1 cellular context compared by ENCODE assay signal in the genomic region with DNA sequence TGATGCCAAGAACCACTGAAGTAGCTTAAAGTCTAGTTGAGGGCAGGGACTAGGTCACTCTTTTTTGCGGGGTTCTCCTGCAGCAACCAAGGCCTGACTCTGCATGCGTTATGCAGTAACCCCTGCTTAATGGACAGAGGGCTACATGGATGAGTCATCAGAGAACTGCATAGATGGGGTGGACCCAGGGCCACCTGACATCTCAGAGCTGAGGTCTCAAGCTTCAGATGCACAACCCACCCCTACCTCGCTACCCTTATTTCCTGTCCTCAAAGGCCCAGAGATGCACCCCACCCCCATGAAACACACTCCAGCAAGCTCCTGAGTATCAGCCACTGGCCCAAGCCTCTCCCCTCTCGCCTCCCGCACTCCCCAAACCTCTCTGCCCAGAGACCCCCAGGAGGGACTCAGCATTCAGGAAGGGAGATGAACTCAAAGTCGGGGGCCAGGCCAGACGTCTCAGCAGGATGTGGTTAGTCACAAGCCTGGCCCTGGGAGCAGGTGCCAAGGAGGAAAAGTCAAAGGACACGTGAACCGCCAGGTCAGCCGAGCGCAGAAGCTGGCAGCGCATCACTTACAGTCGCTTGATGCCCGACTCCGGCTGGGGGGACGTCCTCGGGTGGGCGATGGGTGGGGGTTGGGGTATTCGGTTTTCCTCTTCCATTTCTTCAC.
TF ChIP-seq lines count a peak whose summit lies in the region.

No MANE protein-coding gene starts in this region.

TF ChIP-seq in HCT116, 20 proteins besides CTCF, POLR2A, EP300 and RAD21:
- no peak for TF ChIP-seq EZH2 (IDR thresholded peaks at IDR 0.05)
- TF ChIP-seq TCF7L2 (IDR thresholded peaks at IDR 0.05; ENCODE audit: borderline replicate concordance, extremely low read depth, insufficient read depth, insufficient read length), result no peak
- TF ChIP-seq EZH2phosphoT487 (IDR thresholded peaks at IDR 0.05; ENCODE audit: borderline replicate concordance), result no peak
- TF ChIP-seq POLR2AphosphoS5 (IDR thresholded peaks at IDR 0.05; ENCODE audit: low read depth, low read length), result no peak
- TF ChIP-seq ZBTB33 (IDR thresholded peaks at IDR 0.05; ENCODE audit: extremely low read depth, insufficient replicate concordance, low read length), result no peak
- no peak for TF ChIP-seq SIN3A (IDR thresholded peaks at IDR 0.05; ENCODE audit: low read depth)
- TF ChIP-seq FOSL1 (IDR thresholded peaks at IDR 0.05; ENCODE audit: low read depth), result no peak
- TF ChIP-seq CBX3 (IDR thresholded peaks at IDR 0.05; ENCODE audit: low read depth), result no peak
- no peak for TF ChIP-seq EGR1 (IDR thresholded peaks at IDR 0.05; ENCODE audit: low read depth)
- TF ChIP-seq MAX (IDR thresholded peaks at IDR 0.05), result no peak
- no peak for TF ChIP-seq JUND (IDR thresholded peaks at IDR 0.05)
- no peak for TF ChIP-seq SP1 (IDR thresholded peaks at IDR 0.05; ENCODE audit: low read depth)
- TF ChIP-seq ZNF274 (IDR thresholded peaks at IDR 0.05; ENCODE audit: low read depth, low read length), result no peak
- no peak for TF ChIP-seq YY1 (IDR thresholded peaks at IDR 0.05; ENCODE audit: extremely low read depth, insufficient replicate concordance, low read depth, low read length)
- no peak for TF ChIP-seq SRF (IDR thresholded peaks at IDR 0.05; ENCODE audit: low read depth)
- TF ChIP-seq ELF1 (IDR thresholded peaks at IDR 0.05; ENCODE audit: borderline replicate concordance, low read depth), result no peak
- TF ChIP-seq ZFX (IDR thresholded peaks at IDR 0.05), result no peak
- TF ChIP-seq, protein P1, sequence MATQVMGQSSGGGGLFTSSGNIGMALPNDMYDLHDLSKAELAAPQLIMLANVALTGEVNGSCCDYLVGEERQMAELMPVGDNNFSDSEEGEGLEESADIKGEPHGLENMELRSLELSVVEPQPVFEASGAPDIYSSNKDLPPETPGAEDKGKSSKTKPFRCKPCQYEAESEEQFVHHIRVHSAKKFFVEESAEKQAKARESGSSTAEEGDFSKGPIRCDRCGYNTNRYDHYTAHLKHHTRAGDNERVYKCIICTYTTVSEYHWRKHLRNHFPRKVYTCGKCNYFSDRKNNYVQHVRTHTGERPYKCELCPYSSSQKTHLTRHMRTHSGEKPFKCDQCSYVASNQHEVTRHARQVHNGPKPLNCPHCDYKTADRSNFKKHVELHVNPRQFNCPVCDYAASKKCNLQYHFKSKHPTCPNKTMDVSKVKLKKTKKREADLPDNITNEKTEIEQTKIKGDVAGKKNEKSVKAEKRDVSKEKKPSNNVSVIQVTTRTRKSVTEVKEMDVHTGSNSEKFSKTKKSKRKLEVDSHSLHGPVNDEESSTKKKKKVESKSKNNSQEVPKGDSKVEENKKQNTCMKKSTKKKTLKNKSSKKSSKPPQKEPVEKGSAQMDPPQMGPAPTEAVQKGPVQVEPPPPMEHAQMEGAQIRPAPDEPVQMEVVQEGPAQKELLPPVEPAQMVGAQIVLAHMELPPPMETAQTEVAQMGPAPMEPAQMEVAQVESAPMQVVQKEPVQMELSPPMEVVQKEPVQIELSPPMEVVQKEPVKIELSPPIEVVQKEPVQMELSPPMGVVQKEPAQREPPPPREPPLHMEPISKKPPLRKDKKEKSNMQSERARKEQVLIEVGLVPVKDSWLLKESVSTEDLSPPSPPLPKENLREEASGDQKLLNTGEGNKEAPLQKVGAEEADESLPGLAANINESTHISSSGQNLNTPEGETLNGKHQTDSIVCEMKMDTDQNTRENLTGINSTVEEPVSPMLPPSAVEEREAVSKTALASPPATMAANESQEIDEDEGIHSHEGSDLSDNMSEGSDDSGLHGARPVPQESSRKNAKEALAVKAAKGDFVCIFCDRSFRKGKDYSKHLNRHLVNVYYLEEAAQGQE (IDR thresholded peaks at IDR 0.05; ENCODE audit: low read depth), result no peak
- TF ChIP-seq, protein P2, sequence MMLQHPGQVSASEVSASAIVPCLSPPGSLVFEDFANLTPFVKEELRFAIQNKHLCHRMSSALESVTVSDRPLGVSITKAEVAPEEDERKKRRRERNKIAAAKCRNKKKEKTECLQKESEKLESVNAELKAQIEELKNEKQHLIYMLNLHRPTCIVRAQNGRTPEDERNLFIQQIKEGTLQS (IDR thresholded peaks at IDR 0.05), result no peak
